ENCODE assay signal across 1 cellular context in the genomic region with DNA sequence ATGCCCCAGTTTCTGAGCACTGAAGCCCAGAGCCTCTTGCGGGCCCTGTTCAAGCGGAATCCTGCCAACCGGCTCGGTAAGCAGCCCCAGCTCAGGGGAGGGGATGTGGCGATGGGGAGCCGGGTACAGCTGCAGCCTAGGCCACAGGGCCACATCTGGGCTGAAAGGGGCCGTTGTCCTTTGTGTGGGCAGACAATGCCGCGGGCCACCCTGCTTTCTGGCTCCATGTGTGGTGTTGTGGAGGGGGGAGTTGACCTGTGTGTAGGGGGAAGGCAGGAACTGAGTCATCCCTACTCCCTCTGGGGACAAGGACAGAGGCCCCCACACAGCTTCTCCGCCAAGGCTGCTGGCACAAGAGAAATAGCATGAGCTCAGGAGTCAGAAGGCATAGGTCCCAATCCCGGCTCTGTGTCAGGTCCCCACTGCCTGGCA.
TF ChIP-seq lines count a peak whose summit lies in the region.

No MANE protein-coding gene starts in this region.

TF ChIP-seq in HepG2, 621 proteins besides CTCF, POLR2A, EP300 and RAD21 (continued from another document and continues in another):
- TF ChIP-seq, protein P1, sequence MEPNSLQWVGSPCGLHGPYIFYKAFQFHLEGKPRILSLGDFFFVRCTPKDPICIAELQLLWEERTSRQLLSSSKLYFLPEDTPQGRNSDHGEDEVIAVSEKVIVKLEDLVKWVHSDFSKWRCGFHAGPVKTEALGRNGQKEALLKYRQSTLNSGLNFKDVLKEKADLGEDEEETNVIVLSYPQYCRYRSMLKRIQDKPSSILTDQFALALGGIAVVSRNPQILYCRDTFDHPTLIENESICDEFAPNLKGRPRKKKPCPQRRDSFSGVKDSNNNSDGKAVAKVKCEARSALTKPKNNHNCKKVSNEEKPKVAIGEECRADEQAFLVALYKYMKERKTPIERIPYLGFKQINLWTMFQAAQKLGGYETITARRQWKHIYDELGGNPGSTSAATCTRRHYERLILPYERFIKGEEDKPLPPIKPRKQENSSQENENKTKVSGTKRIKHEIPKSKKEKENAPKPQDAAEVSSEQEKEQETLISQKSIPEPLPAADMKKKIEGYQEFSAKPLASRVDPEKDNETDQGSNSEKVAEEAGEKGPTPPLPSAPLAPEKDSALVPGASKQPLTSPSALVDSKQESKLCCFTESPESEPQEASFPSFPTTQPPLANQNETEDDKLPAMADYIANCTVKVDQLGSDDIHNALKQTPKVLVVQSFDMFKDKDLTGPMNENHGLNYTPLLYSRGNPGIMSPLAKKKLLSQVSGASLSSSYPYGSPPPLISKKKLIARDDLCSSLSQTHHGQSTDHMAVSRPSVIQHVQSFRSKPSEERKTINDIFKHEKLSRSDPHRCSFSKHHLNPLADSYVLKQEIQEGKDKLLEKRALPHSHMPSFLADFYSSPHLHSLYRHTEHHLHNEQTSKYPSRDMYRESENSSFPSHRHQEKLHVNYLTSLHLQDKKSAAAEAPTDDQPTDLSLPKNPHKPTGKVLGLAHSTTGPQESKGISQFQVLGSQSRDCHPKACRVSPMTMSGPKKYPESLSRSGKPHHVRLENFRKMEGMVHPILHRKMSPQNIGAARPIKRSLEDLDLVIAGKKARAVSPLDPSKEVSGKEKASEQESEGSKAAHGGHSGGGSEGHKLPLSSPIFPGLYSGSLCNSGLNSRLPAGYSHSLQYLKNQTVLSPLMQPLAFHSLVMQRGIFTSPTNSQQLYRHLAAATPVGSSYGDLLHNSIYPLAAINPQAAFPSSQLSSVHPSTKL (CRISPR knock-in tag; IDR thresholded peaks at IDR 0.05) = peak; percentile 30; the same call in 1 of the 2 replicates
- TF ChIP-seq ADNP (CRISPR knock-in tag; IDR thresholded peaks at IDR 0.05) (no peak), PHF5A (CRISPR knock-in tag; IDR thresholded peaks at IDR 0.05; ENCODE audit: low read depth, unreplicated experiment) (no peak), KDM4B (CRISPR knock-in tag; IDR thresholded peaks at IDR 0.05) (no peak), ZNF572 (CRISPR knock-in tag; IDR thresholded peaks at IDR 0.05) (no peak), CREB1 (IDR thresholded peaks at IDR 0.05) (no peak), CREB1 (CRISPR knock-in tag; IDR thresholded peaks at IDR 0.05) (no peak), ZNF432 (CRISPR knock-in tag; IDR thresholded peaks at IDR 0.05; ENCODE audit: borderline replicate concordance) (no peak), ZNF251 (CRISPR knock-in tag; IDR thresholded peaks at IDR 0.05) (no peak), TFAP4 (IDR thresholded peaks at IDR 0.05; ENCODE audit: borderline replicate concordance, low read depth) (peak; percentile 41; the same call in 1 of the 2 replicates), PAWR (CRISPR knock-in tag; IDR thresholded peaks at IDR 0.05; ENCODE audit: borderline replicate concordance) (no peak), ARHGAP35 (CRISPR knock-in tag; IDR thresholded peaks at IDR 0.05; ENCODE audit: borderline replicate concordance) (no peak), SKI (IDR thresholded peaks at IDR 0.05; ENCODE audit: partially characterized antibody) (no peak), REXO4 (CRISPR knock-in tag; IDR thresholded peaks at IDR 0.05; ENCODE audit: borderline replicate concordance) (no peak), DMAP1 (CRISPR knock-in tag; IDR thresholded peaks at IDR 0.05) (no peak), ZNF260 (CRISPR knock-in tag; IDR thresholded peaks at IDR 0.05; ENCODE audit: borderline replicate concordance, low read depth) (no peak), SOX5 (CRISPR knock-in tag; IDR thresholded peaks at IDR 0.05; ENCODE audit: borderline replicate concordance) (0 out of 2 replicates have a peak, but pooled peaks have one; percentile 63), XRCC5 (optimal IDR thresholded peaks at IDR 0.05; ENCODE audit: low read length) (no peak), ZBTB43 (CRISPR knock-in tag; conservative IDR thresholded peaks at IDR 0.05) (no peak), SRSF9 (IDR thresholded peaks at IDR 0.05; ENCODE audit: borderline replicate concordance, insufficient read depth, low read depth, low read length, poor library complexity, severe bottlenecking) (no peak), AKNA (CRISPR knock-in tag; IDR thresholded peaks at IDR 0.05; ENCODE audit: borderline replicate concordance) (no peak), MXD1 (CRISPR knock-in tag; IDR thresholded peaks at IDR 0.05) (no peak), ZNF335 (CRISPR knock-in tag; IDR thresholded peaks at IDR 0.05) (no peak), GATAD2A (CRISPR knock-in tag; IDR thresholded peaks at IDR 0.05) (no peak), ETS1 (CRISPR knock-in tag; IDR thresholded peaks at IDR 0.05) (no peak), ZIK1 (CRISPR knock-in tag; IDR thresholded peaks at IDR 0.05; ENCODE audit: borderline replicate concordance, low read depth) (no peak), RARG (CRISPR knock-in tag; IDR thresholded peaks at IDR 0.05; ENCODE audit: low read depth) (no peak), ZMAT3 (CRISPR knock-in tag; conservative IDR thresholded peaks at IDR 0.05) (no peak), TSC22D2 (CRISPR knock-in tag; IDR thresholded peaks at IDR 0.05; ENCODE audit: borderline replicate concordance) (no peak), ZNF7 (CRISPR knock-in tag; IDR thresholded peaks at IDR 0.05) (no peak), ARID2 (CRISPR knock-in tag; IDR thresholded peaks at IDR 0.05; ENCODE audit: borderline replicate concordance) (no peak), TEAD3 (CRISPR knock-in tag; optimal IDR thresholded peaks at IDR 0.05; ENCODE audit: borderline replicate concordance) (no peak), ASH2L (IDR thresholded peaks at IDR 0.05; ENCODE audit: insufficient read length, low read depth, low read length) (no peak), ZNF543 (CRISPR knock-in tag; IDR thresholded peaks at IDR 0.05) (0 out of 2 replicates have a peak, but pooled peaks have one; percentile 57), CC2D1A (CRISPR knock-in tag; IDR thresholded peaks at IDR 0.05) (no peak), SP4 (CRISPR knock-in tag; IDR thresholded peaks at IDR 0.05) (no peak), TBP (CRISPR knock-in tag; IDR thresholded peaks at IDR 0.05) (no peak)
- TF ChIP-seq, protein P2, sequence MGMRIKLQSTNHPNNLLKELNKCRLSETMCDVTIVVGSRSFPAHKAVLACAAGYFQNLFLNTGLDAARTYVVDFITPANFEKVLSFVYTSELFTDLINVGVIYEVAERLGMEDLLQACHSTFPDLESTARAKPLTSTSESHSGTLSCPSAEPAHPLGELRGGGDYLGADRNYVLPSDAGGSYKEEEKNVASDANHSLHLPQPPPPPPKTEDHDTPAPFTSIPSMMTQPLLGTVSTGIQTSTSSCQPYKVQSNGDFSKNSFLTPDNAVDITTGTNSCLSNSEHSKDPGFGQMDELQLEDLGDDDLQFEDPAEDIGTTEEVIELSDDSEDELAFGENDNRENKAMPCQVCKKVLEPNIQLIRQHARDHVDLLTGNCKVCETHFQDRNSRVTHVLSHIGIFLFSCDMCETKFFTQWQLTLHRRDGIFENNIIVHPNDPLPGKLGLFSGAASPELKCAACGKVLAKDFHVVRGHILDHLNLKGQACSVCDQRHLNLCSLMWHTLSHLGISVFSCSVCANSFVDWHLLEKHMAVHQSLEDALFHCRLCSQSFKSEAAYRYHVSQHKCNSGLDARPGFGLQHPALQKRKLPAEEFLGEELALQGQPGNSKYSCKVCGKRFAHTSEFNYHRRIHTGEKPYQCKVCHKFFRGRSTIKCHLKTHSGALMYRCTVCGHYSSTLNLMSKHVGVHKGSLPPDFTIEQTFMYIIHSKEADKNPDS (CRISPR knock-in tag; IDR thresholded peaks at IDR 0.05) = no peak
- TF ChIP-seq, protein P3, sequence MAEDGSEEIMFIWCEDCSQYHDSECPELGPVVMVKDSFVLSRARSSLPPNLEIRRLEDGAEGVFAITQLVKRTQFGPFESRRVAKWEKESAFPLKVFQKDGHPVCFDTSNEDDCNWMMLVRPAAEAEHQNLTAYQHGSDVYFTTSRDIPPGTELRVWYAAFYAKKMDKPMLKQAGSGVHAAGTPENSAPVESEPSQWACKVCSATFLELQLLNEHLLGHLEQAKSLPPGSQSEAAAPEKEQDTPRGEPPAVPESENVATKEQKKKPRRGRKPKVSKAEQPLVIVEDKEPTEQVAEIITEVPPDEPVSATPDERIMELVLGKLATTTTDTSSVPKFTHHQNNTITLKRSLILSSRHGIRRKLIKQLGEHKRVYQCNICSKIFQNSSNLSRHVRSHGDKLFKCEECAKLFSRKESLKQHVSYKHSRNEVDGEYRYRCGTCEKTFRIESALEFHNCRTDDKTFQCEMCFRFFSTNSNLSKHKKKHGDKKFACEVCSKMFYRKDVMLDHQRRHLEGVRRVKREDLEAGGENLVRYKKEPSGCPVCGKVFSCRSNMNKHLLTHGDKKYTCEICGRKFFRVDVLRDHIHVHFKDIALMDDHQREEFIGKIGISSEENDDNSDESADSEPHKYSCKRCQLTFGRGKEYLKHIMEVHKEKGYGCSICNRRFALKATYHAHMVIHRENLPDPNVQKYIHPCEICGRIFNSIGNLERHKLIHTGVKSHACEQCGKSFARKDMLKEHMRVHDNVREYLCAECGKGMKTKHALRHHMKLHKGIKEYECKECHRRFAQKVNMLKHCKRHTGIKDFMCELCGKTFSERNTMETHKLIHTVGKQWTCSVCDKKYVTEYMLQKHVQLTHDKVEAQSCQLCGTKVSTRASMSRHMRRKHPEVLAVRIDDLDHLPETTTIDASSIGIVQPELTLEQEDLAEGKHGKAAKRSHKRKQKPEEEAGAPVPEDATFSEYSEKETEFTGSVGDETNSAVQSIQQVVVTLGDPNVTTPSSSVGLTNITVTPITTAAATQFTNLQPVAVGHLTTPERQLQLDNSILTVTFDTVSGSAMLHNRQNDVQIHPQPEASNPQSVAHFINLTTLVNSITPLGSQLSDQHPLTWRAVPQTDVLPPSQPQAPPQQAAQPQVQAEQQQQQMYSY (CRISPR knock-in tag; IDR thresholded peaks at IDR 0.05) = no peak
- TF ChIP-seq, protein P4, sequence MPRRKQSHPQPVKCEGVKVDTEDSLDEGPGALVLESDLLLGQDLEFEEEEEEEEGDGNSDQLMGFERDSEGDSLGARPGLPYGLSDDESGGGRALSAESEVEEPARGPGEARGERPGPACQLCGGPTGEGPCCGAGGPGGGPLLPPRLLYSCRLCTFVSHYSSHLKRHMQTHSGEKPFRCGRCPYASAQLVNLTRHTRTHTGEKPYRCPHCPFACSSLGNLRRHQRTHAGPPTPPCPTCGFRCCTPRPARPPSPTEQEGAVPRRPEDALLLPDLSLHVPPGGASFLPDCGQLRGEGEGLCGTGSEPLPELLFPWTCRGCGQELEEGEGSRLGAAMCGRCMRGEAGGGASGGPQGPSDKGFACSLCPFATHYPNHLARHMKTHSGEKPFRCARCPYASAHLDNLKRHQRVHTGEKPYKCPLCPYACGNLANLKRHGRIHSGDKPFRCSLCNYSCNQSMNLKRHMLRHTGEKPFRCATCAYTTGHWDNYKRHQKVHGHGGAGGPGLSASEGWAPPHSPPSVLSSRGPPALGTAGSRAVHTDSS (CRISPR knock-in tag; conservative IDR thresholded peaks at IDR 0.05) = no peak
